Comparison of ENCODE assay signal across 19 cellular contexts in genomic region chr1:110305875-110306420, GRCh38.
"Had no signal": no experiment of that assay in that cellular context is flagged by ENCODE, and none has a peak within 500 bp of the region (broad histone marks: within the 10 kb centered on the region; RNA-seq: fewer than 3 reads in every experiment).

No MANE protein-coding gene starts in this region.

- H3K9me3 Mint-ChIP-seq: naive B cell; nephron; stimulated activated naive B cell treated with anti-CD40 and anti-IgM and Interleukin-4, amounts not matched to agents 10 μg/mL and 1 μg/mL and 100 μg/mL, for 72 hours had no signal

- H3K4me3 Mint-ChIP-seq: nephron; stimulated activated naive B cell treated with anti-CD40 and anti-IgM and Interleukin-4, amounts not matched to agents 10 μg/mL and 1 μg/mL and 100 μg/mL, for 72 hours had no signal

- DNase-seq: effector CD4-positive, alpha-beta T cell; foreskin melanocyte; heart left ventricle; hippocampal formation; left colon; mesendoderm; naive B cell; posterior cingulate gyrus; sigmoid colon; stimulated activated CD4-positive, alpha-beta T cell treated with anti-CD3 and anti-CD28 coated beads, Interleukin-2, amount 100 ng/mL, for 24 hours; stimulated activated CD4-positive, alpha-beta T cell treated with anti-CD3 and anti-CD28 coated beads, Interleukin-4, amount 100 ng/mL, for 4 hours; stimulated activated naive B cell treated with anti-CD40 and anti-IgM and Interleukin-4, amounts not matched to agents 10 μg/mL and 1 μg/mL and 100 μg/mL, for 72 hours; stomach; substantia nigra; transverse colon had no signal

- ATAC-seq: heart left ventricle; left colon; stimulated activated naive B cell treated with anti-CD40 and anti-IgM and Interleukin-4, amounts not matched to agents 10 μg/mL and 1 μg/mL and 100 μg/mL, for 72 hours had no signal

- H3K27ac Mint-ChIP-seq: naive B cell; nephron; stimulated activated naive B cell treated with anti-CD40 and anti-IgM and Interleukin-4, amounts not matched to agents 10 μg/mL and 1 μg/mL and 100 μg/mL, for 72 hours had no signal

- H3K4me1 ChIP-seq: sigmoid colon, stomach, transverse colon had no signal

- H3K9me3 ChIP-seq: heart left ventricle, sigmoid colon, stomach, thoracic aorta, transverse colon had no signal

- H3K27ac ChIP-seq: coronary artery, heart left ventricle, sigmoid colon, skin epidermis, stomach, thoracic aorta, transverse colon had no signal

- H3K4me3 ChIP-seq: coronary artery, heart left ventricle, sigmoid colon, skin epidermis, stomach, thoracic aorta, transverse colon had no signal

- H3K27me3 ChIP-seq: heart left ventricle, sigmoid colon, transverse colon had no signal

- H3K36me3 ChIP-seq: heart left ventricle, sigmoid colon, stomach, thoracic aorta, transverse colon had no signal

- H3K36me3 Mint-ChIP-seq: stimulated activated naive B cell treated with anti-CD40 and anti-IgM and Interleukin-4, amounts not matched to agents 10 μg/mL and 1 μg/mL and 100 μg/mL, for 72 hours had no signal
